In the genomic region with DNA sequence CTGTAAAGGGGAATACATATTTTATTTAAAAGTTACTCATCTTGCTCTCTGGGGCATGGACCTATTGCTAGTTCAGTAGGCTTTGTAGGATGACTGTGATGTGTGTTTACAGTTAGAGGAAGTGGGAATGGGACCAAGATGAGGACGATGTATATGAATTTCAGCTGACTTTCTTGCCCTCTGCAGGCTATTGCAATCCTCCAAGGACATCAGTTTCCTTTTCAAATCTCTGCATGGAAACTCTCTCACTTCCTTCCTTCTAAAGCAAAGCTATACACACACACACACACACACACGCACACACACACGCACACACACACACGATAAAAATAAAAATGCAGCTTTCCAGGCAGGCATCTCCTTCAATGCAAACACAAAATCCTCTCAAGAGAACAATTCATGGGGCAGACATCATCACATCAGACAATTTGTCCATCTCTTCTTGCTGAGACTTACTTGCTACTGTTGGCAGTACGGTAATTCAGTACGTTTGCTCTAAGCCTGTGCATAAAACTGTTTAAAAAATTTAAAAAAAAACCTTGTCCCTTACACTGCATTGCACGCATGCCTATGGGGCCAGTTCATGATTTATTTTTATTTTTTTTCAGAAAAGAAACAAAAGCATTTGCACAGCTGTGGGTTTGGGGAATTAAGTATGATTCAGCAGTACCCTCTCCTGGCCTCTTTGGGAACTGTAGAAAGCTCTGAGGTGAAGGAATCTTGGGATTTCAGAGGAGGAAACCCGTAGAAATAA, we compare ENCODE assay signal across 8 cellular contexts. TPM values are rescaled to one million over a fixed set of nuclear protein-coding genes. Genes with fewer than 3 reads are reported as not detected.
DNase-seq lines count a peak whose midpoint lies in the region; ATAC-seq and TF ChIP-seq lines count a peak whose summit lies in the region.

No MANE protein-coding gene starts in this region.

- H3K36me3 Mint-ChIP-seq in activated T-cell treated with anti-CD3 and anti-CD28 coated beads, Interleukin-2, amount 50 U/mL, for 24 hours (ENCODE audit: low read depth) = no peaks in the 10 kb centered on the region
- peaks cover 5% of the 10 kb centered on the region for H3K36me3 Mint-ChIP-seq in activated CD8-positive, alpha-beta T cell treated with anti-CD3 and anti-CD28 coated beads, Interleukin-2, amount 10 ng/mL, durations not matched to agents 7 days and 5 days (ENCODE audit: low read depth)

- no peak for DNase-seq in activated T-cell treated with anti-CD3 and anti-CD28 coated beads, Interleukin-2, amount 50 U/mL, for 24 hours
- DNase-seq in activated T-cell treated with anti-CD3 and anti-CD28 coated beads for 4 hours = no peak
- DNase-seq in NCI-H1105 treated with DMSO at 0.1 percent for 48 hours (lab: John Stamatoyannopoulos, UW) = peak; percentile 5
- DNase-seq in activated CD8-positive, alpha-beta T cell treated with anti-CD3 and anti-CD28 coated beads, Interleukin-2, amount 10 ng/mL, durations not matched to agents 7 days and 5 days = no peak
- DNase-seq in glomerular endothelial cell (ENCODE audit: extremely low read depth, low read depth, low spot score) = peak; percentile 67
- DNase-seq in prostate gland (ENCODE audit: low spot score) = no peak
- no peak for DNase-seq in NCI-H2029 (lab: John Stamatoyannopoulos, UW)
- no peak for DNase-seq in lower leg skin (ENCODE audit: low spot score in 2 of 2)

- peaks cover 3% of the 10 kb centered on the region for H3K9me3 Mint-ChIP-seq in activated T-cell treated with anti-CD3 and anti-CD28 coated beads, Interleukin-2, amount 50 U/mL, for 24 hours
- H3K9me3 Mint-ChIP-seq in activated CD8-positive, alpha-beta T cell treated with anti-CD3 and anti-CD28 coated beads, Interleukin-2, amount 10 ng/mL, durations not matched to agents 7 days and 5 days (ENCODE audit: insufficient read depth) = no peaks in the 10 kb centered on the region

- CTCF ChIA-PET in activated CD8-positive, alpha-beta T cell treated with anti-CD3 and anti-CD28 coated beads, Interleukin-2, amount 10 ng/mL, durations not matched to agents 7 days and 5 days (lab: Charles Lee) = interaction anchor here (0.8 to 3.4 kb wide), 45 partner anchors 10 to 682 kb away, joined by 3 to 77 read pairs (median 4); a partner anchor contains a TSS

- H3K4me3 Mint-ChIP-seq in activated T-cell treated with anti-CD3 and anti-CD28 coated beads, Interleukin-2, amount 50 U/mL, for 24 hours = peak overlapping the region; percentile 49
- H3K4me3 Mint-ChIP-seq in activated CD8-positive, alpha-beta T cell treated with anti-CD3 and anti-CD28 coated beads, Interleukin-2, amount 10 ng/mL, durations not matched to agents 7 days and 5 days = no peak overlapping the region

- intact Hi-C loops in prostate gland (cut with DNase I) (loop anchor here (10.0 kb wide), 1 partner anchor 95 kb away; no protein-coding TSS in a partner anchor), lower leg skin (cut with DNase I; ENCODE audit: low total_unique reads) (no loop called here)

- H3K4me3 ChIP-seq in prostate gland (no peak overlapping the region), lower leg skin (ENCODE audit: low read depth, poor library complexity, severe bottlenecking) (no peak overlapping the region)

- H3K27me3 Mint-ChIP-seq in activated T-cell treated with anti-CD3 and anti-CD28 coated beads, Interleukin-2, amount 50 U/mL, for 24 hours = no peaks in the 10 kb centered on the region
- peaks cover 8% of the 10 kb centered on the region for H3K27me3 Mint-ChIP-seq in activated CD8-positive, alpha-beta T cell treated with anti-CD3 and anti-CD28 coated beads, Interleukin-2, amount 10 ng/mL, durations not matched to agents 7 days and 5 days (ENCODE audit: low read depth)

- peak; percentile 67 for ATAC-seq in activated CD8-positive, alpha-beta T cell treated with anti-CD3 and anti-CD28 coated beads, Interleukin-2, amount 10 ng/mL, durations not matched to agents 7 days and 5 days

- H3K4me1 ChIP-seq in prostate gland (replicated peaks) = no peaks in the 10 kb centered on the region

- 8% methylated on average over 8 of the region's 8 CpGs for WGBS in prostate gland
- WGBS in lower leg skin, 2 donors = 13 to 17% methylated on average over 8 of the region's 8 CpGs

- TF ChIP-seq POLR2A in prostate gland (IDR thresholded peaks at IDR 0.05) = no peak
- no peak for TF ChIP-seq POLR2A in lower leg skin (IDR thresholded peaks at IDR 0.05)

- POLR2A ChIA-PET in activated CD8-positive, alpha-beta T cell treated with anti-CD3 and anti-CD28 coated beads, Interleukin-2, amount 10 ng/mL, durations not matched to agents 7 days and 5 days (lab: Charles Lee) = interaction anchor here (0.6 to 1.3 kb wide), 5 partner anchors 18 to 270 kb away, joined by 3 read pairs; a partner anchor contains a TSS

- H3K27ac Mint-ChIP-seq in activated T-cell treated with anti-CD3 and anti-CD28 coated beads, Interleukin-2, amount 50 U/mL, for 24 hours = peak overlapping the region; percentile 82
- no peak overlapping the region for H3K27ac Mint-ChIP-seq in activated CD8-positive, alpha-beta T cell treated with anti-CD3 and anti-CD28 coated beads, Interleukin-2, amount 10 ng/mL, durations not matched to agents 7 days and 5 days

- no peaks in the 10 kb centered on the region for H3K27me3 ChIP-seq in prostate gland (replicated peaks; ENCODE audit: insufficient read depth)

- H3K36me3 ChIP-seq in prostate gland = no peaks in the 10 kb centered on the region

- no peak overlapping the region for H3K27ac ChIP-seq in prostate gland

- TF ChIP-seq CTCF in prostate gland (IDR thresholded peaks at IDR 0.05) = peak in 3 of 4 experiments; percentile 51 to 65 (median 61)
- peak in 1 of 3 donors; percentile 42 for TF ChIP-seq CTCF in lower leg skin (IDR thresholded peaks at IDR 0.05)

- H3K9me3 ChIP-seq in prostate gland = no peaks in the 10 kb centered on the region

- H3K4me1 Mint-ChIP-seq in activated T-cell treated with anti-CD3 and anti-CD28 coated beads, Interleukin-2, amount 50 U/mL, for 24 hours (ENCODE audit: low read depth) = peaks cover 34% of the 10 kb centered on the region
- H3K4me1 Mint-ChIP-seq in activated CD8-positive, alpha-beta T cell treated with anti-CD3 and anti-CD28 coated beads, Interleukin-2, amount 10 ng/mL, durations not matched to agents 7 days and 5 days (ENCODE audit: low read depth) = peaks cover 21% of the 10 kb centered on the region

RNA-seq across cellular contexts. Expression of a gene that starts 27.2 kb away (rescaled TPM):
- total RNA-seq in activated CD8-positive, alpha-beta T cell treated with anti-CD3 and anti-CD28 coated beads, Interleukin-2, amount 10 ng/mL, durations not matched to agents 7 days and 5 days = 10 to 100 TPM; 31.1 to 32.6 TPM
- total RNA-seq in glomerular endothelial cell (not detected in 2 replicates), prostate gland (under 1 TPM in 1 of 2 donors, not detected in 1; 0.09 TPM), lower leg skin (under 1 TPM in 1 of 4 donors, not detected in 3; 0.25 TPM)

RNA-seq across cellular contexts. Expression of a gene that starts 41.8 kb away (rescaled TPM):
- total RNA-seq in activated CD8-positive, alpha-beta T cell treated with anti-CD3 and anti-CD28 coated beads, Interleukin-2, amount 10 ng/mL, durations not matched to agents 7 days and 5 days = 1 to 10 TPM; 3.8 to 4.7 TPM
- not detected in 2 replicates for total RNA-seq in glomerular endothelial cell
- under 1 TPM; 0.28 to 0.73 TPM for total RNA-seq in prostate gland
- total RNA-seq in lower leg skin = under 1 TPM in 1 of 4 donors, not detected in 3; 0.45 TPM

Comparison
In these comparisons a context has a peak if more than half of its experiments do, and no peak if none do; other contexts are left out.
1. DNase-seq: peak in NCI-H1105 treated with DMSO at 0.1 percent for 48 hours (single experiment) and glomerular endothelial cell (single experiment); none in activated T-cell treated with anti-CD3 and anti-CD28 coated beads, Interleukin-2, amount 50 U/mL, for 24 hours (single experiment), activated T-cell treated with anti-CD3 and anti-CD28 coated beads for 4 hours (single experiment), activated CD8-positive, alpha-beta T cell treated with anti-CD3 and anti-CD28 coated beads, Interleukin-2, amount 10 ng/mL, durations not matched to agents 7 days and 5 days (single experiment), prostate gland (single experiment), NCI-H2029 (single experiment) and lower leg skin (0 of 2).
2. RNA of a gene that starts 27.2 kb away (total RNA-seq): 31.1 to 32.6 TPM in activated CD8-positive, alpha-beta T cell treated with anti-CD3 and anti-CD28 coated beads, Interleukin-2, amount 10 ng/mL, durations not matched to agents 7 days and 5 days; 0.09 TPM in prostate gland, not detected in glomerular endothelial cell and 0.25 TPM in lower leg skin; every median in the first group is over 10 times any median in the second.